8 cellular contexts compared by ENCODE assay signal in the genomic region with DNA sequence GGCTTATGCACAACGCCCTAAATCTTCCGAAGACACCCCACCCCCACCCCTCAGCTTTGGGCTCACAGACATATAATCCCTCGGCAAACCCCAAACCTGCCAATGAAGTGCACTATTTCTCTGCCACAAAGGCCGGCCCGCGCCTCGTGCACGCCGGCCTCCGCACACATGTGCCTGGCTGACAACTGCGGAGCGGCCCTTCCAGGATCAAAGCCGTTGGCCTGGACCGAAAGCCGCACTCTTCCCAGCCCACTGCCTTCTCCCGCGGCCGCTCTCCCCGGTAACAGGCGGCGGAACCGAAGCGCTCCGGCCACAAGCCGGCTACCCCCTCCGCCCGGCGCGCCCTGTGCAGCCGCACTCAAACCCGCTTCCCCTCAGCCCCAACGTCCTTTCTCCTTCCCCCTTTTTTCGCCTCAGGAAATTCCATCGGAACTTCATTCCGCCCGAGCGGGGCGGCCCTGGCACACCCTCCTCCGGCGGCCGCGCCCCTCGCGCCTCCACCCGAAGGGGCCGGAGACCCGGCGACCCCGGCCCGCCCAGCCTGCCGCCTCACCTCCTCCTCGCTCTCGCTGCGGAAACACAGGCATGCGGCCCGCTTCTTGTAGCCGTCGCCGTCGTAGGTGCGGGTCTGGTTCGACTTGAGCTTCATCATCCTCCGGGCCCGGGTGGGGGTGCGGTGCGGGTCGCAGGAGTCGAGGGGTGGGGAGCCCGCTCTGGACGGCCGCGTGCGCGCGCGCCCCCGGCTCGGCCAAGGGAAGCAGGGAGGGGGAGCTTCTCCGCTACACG. TPM values are rescaled to one million over a fixed set of nuclear protein-coding genes. Genes with fewer than 3 reads are reported as not detected.
DNase-seq lines count a peak whose midpoint lies in the region; ATAC-seq and TF ChIP-seq lines count a peak whose summit lies in the region.

No MANE protein-coding gene starts in this region.

- no peak for TF ChIP-seq CTCF in omental fat pad (IDR thresholded peaks at IDR 0.05)

- peak overlapping the region; percentile 80 for H3K4me3 ChIP-seq in HUES6 (ENCODE audit: low read depth, low read length)
- peak overlapping the region; percentile 63 for H3K4me3 ChIP-seq in thymus (ENCODE audit: low read length)

- H3K9me3 ChIP-seq in HUES6 (ENCODE audit: control insufficient read depth, insufficient read depth, low read depth, low read length) (peaks cover 8% of the 10 kb centered on the region), thymus (ENCODE audit: control insufficient read depth) (no peaks in the 10 kb centered on the region)

- H3K4me1 ChIP-seq in HUES6 (ENCODE audit: control insufficient read depth, insufficient read depth, low read length) (no peaks in the 10 kb centered on the region; the same call in 1 of the 2 replicates), thymus (ENCODE audit: control insufficient read depth, insufficient read depth, low read length) (peaks cover 11% of the 10 kb centered on the region)

- ATAC-seq in GM21447 (IDR thresholded peaks at IDR 0.05; ENCODE audit: unreplicated experiment) (peak; percentile 29), omental fat pad (ENCODE audit: low FRiP score) (peak; percentile 55)

- H3K27ac ChIP-seq in HUES6 (ENCODE audit: low read depth, low read length) = peak overlapping the region; percentile 84; the same call in 1 of the 2 replicates
- H3K27ac ChIP-seq in thymus (ENCODE audit: low read depth) = peak overlapping the region; percentile 84

- H3K27me3 ChIP-seq in HUES6 (ENCODE audit: control insufficient read depth, insufficient read depth, low read length) (no peaks in the 10 kb centered on the region), thymus (ENCODE audit: control insufficient read depth, insufficient read depth) (no peaks in the 10 kb centered on the region)

- under 1% methylated on average over 80 of the region's 80 CpGs for WGBS in thymus

- H3K9ac ChIP-seq in HUES6 (ENCODE audit: low read length) = peak overlapping the region; percentile 83

- peak; percentile 23 for DNase-seq in DMS153 treated with DMSO at 0.1 percent for 48 hours (lab: John Stamatoyannopoulos, UW; ENCODE audit: unreplicated experiment)
- peak; percentile 72 for DNase-seq in RKO (ENCODE audit: low spot score)
- peak; percentile 81 for DNase-seq in activated effector memory CD4-positive, alpha-beta T cell treated with anti-CD3 and anti-CD28 coated beads, Interleukin-2, amount 50 U/mL, for 16 hours
- peak; percentile 41 for DNase-seq in globus pallidus (ENCODE audit: low spot score)
- DNase-seq in omental fat pad (ENCODE audit: low spot score) = peak; percentile 27

- H3K36me3 ChIP-seq in HUES6 (ENCODE audit: control insufficient read depth, insufficient read depth, low read length) (no peaks in the 10 kb centered on the region), thymus (ENCODE audit: control insufficient read depth, insufficient read depth) (no peaks in the 10 kb centered on the region)

RNA-seq across cellular contexts. Expression of gene NUDT3, which starts 0.6 kb away (rescaled TPM):
- 10 to 100 TPM; 21.3 to 46.0 (median 28.5) TPM for total RNA-seq in omental fat pad
- 9.7 TPM for polyA plus RNA-seq in thymus

RNA-seq across cellular contexts. Expression of gene RPS10, which starts 34.0 kb away (rescaled TPM):
- 1,000 to 10,000 TPM; 1,698 to 2,828 (median 2,343) TPM for total RNA-seq in omental fat pad
- polyA plus RNA-seq in thymus = 2,778 TPM

Comparison
In these comparisons a context has a peak if more than half of its experiments do, and no peak if none do; other contexts are left out.
1. Peak in every context shown above with its lines: DNase-seq, ATAC-seq, H3K4me3 ChIP-seq and H3K27ac ChIP-seq.
2. DNase-seq: peak in every context shown above with its lines; median percentile 81 in activated effector memory CD4-positive, alpha-beta T cell treated with anti-CD3 and anti-CD28 coated beads, Interleukin-2, amount 50 U/mL, for 16 hours; 72 in RKO; 41 in globus pallidus; 27 in omental fat pad; 23 in DMS153 treated with DMSO at 0.1 percent for 48 hours.